24 cellular contexts compared by ENCODE assay signal in the genomic region with DNA sequence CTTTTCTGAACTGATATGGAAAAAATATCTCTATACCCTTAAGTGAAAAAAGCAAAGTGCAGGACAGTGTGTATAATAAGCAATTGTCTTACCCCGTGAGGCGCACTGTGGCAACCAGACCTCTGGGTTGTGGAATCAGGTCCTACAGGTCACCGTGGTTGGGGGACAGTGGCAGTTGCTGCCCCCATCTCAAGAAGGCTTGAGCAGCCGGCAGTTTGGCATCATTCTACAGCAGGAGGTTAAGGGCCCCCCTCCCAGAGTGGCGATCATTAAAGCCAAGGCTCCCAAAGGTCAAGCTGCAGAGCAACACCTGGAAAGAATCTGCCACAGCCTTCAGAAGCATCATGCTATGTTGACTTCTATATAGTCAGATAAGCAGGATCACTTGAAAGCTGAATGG.
"Had no signal": no experiment of that assay in that cellular context is flagged by ENCODE, and none has a peak within 500 bp of the region (broad histone marks: within the 10 kb centered on the region; RNA-seq: fewer than 3 reads in every experiment).

No MANE protein-coding gene starts in this region.

- H3K36me3 Mint-ChIP-seq: IgD-negative memory B cell had no signal

- H3K9me3 Mint-ChIP-seq: IgD-negative memory B cell had no signal

- ATAC-seq: K562 had no signal

- DNase-seq: MV-4-11, NCI-H1048, NCI-H1105, NCI-H1417, NCI-H1436 treated with DMSO at 0.1 percent for 48 hours, NCI-H1694, NCI-H187 treated with DMSO at 0.1 percent for 48 hours, NCI-H2029 treated with DMSO at 0.1 percent for 48 hours, NCI-H2171 treated with DMSO at 0.1 percent for 48 hours, NCI-H345, NCI-H446 treated with DMSO at 0.1 percent for 48 hours, NCI-H510A treated with DMSO at 0.1 percent for 48 hours, NCI-H526, Right ventricle myocardium superior, RPMI8226, SIG-M5 had no signal

- H3K27ac Mint-ChIP-seq: IgD-negative memory B cell had no signal

- H3K36me3 ChIP-seq: SJSA1 had no signal

- H3K27ac ChIP-seq: HL-60, KMS-11, SJSA1, SK-N-MC had no signal

- H3K9me3 ChIP-seq: SJSA1 had no signal

- H3K27me3 ChIP-seq: SJSA1 had no signal

- H3K4me3 ChIP-seq: K562, SJSA1, SK-N-MC had no signal

- H3K9ac ChIP-seq: KMS-11 had no signal

- H3K4me2 ChIP-seq: KMS-11 had no signal

- H3K4me1 ChIP-seq: SJSA1 had no signal

- FAIRE-seq: HTR-8/SVneo, K562, RCC 7860 had no signal
